In the genomic region with DNA sequence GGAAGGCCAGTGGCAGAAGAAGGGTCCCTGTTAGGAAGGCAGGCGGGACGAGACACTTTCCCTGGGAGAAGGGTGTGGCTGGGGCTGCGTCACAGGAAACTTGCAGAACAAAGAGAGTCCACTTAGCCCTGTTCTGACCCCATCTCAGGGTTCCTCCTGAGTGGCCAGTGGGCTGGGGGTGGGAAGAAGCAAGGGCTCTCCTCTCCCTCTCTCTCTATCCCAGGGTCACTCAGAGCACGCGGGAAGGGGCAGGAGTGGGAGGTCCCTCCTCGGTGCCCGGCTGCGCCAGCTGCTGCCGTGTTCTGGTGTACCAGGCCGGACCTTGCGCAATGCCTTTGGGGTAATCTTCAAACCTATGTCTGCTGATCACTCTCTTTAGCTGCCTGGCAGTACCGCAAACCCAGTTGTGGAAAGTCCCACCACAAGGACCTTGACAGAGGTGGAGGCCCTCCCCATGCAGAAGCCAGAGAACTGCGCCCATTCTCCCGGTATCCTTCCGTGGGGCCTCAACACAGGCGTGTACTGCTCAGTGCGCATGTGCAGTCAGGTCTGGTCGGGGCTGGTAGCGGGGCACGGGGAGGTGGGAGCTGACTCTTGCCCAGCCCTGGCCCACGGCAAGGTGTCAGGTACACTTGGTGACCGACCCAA, we compare ENCODE assay signal across 12 cellular contexts. TPM values are rescaled to one million over a fixed set of nuclear protein-coding genes. Genes with fewer than 3 reads are reported as not detected.
DNase-seq lines count a peak whose midpoint lies in the region; ATAC-seq, FAIRE-seq and TF ChIP-seq lines count a peak whose summit lies in the region.
"Had no signal": no experiment of that assay in that cellular context is flagged by ENCODE, and none has a peak within 500 bp of the region (broad histone marks: within the 10 kb centered on the region; RNA-seq: fewer than 3 reads in every experiment).

No MANE protein-coding gene starts in this region.

- no TSS peak for BruUV-seq in K562 (replicated peaks; lab: Mats Ljungman, UMichigan)
- no TSS peak for BruUV-seq in HepG2 (replicated peaks; lab: Mats Ljungman, UMichigan)

- H3K27me3 Mint-ChIP-seq in CD4-positive, alpha-beta memory T cell = no peaks in the 10 kb centered on the region

- no peak overlapping the region for H2AFZ ChIP-seq in K562 (ENCODE audit: low read depth, low read length)
- no peak overlapping the region for H2AFZ ChIP-seq in HepG2 (ENCODE audit: low read length)

- H3K36me3 ChIP-seq in HUES48 (ENCODE audit: control insufficient read depth, insufficient read depth, low read length) (no peaks in the 10 kb centered on the region), K562 (ENCODE audit: control insufficient read depth, insufficient read depth, low read length) (no peaks in the 10 kb centered on the region), HepG2 (replicated peaks in 1 of 2; ENCODE audit: control insufficient read depth in 1 of 2, insufficient read depth in 2 of 2, low read length in 2 of 2) (no peaks in the 10 kb centered on the region), testis (ENCODE audit: low read depth, missing control alignments) (no peaks in the 10 kb centered on the region)
- no peaks in the 10 kb centered on the region for H3K36me3 ChIP-seq in CD4-positive, alpha-beta memory T cell (ENCODE audit: insufficient read depth, low read length)
- H3K36me3 ChIP-seq: sigmoid colon, stomach had no signal

- TF ChIP-seq EP300 in K562 (IDR thresholded peaks at IDR 0.05; ENCODE audit: low read length) (no peak), HepG2 (IDR thresholded peaks at IDR 0.05; ENCODE audit: low read depth in 2 of 2, low read length in 2 of 2) (no peak), HepG2 (CRISPR knock-in tag; IDR thresholded peaks at IDR 0.05; ENCODE audit: borderline replicate concordance) (no peak)

- H3K9me1 ChIP-seq in K562 (ENCODE audit: control insufficient read depth, insufficient read depth, low read length) = no peaks in the 10 kb centered on the region

- H3K4me1 ChIP-seq in HUES48 (ENCODE audit: control insufficient read depth, insufficient read depth, low read length) = peaks cover 15% of the 10 kb centered on the region
- H3K4me1 ChIP-seq in K562 (replicated peaks in 1 of 2; ENCODE audit: control insufficient read depth in 2 of 2, insufficient read depth in 2 of 2, low read length in 2 of 2) = peaks cover 8 to 17% of the 10 kb centered on the region in 2 experiments; a peak in 4 of 5 replicates
- 0 out of 2 replicates have a peak, but pooled peaks cover 5% of the 10 kb centered on the region for H3K4me1 ChIP-seq in HepG2 (ENCODE audit: insufficient read depth, low read length)
- H3K4me1 ChIP-seq in testis = peaks cover 23% of the 10 kb centered on the region
- peaks cover 7% of the 10 kb centered on the region for H3K4me1 ChIP-seq in CD4-positive, alpha-beta memory T cell (ENCODE audit: insufficient read depth, low read length)

- DNase-seq in K562 (ENCODE audit: extremely low read depth in 1 of 4, low spot score in 3 of 4) (no peak), HepG2 (ENCODE audit: low spot score) (no peak), testis (peak; percentile 50), NCI-H82 (lab: John Stamatoyannopoulos, UW) (no peak)
- no peak for DNase-seq in CD4-positive, alpha-beta memory T cell
- DNase-seq: CD4-positive, CD25-positive, alpha-beta regulatory T cell; Karpas-422; sigmoid colon; stomach had no signal

- H3K36me3 Mint-ChIP-seq in CD4-positive, alpha-beta memory T cell = peaks cover 0 to 4% of the 10 kb centered on the region in 2 donors

- ATAC-seq in K562 = no peak
- peak; percentile 33; the same call in 2 of the 3 replicates for ATAC-seq in HepG2
- ATAC-seq in GM18861 (IDR thresholded peaks at IDR 0.05; ENCODE audit: unreplicated experiment) = no peak

- no peak overlapping the region for H3K27ac Mint-ChIP-seq in CD4-positive, alpha-beta memory T cell
- H3K27ac Mint-ChIP-seq: activated T-helper 1 cell treated with anti-CD3 and anti-CD28 coated beads, Interleukin-12 subunit alpha, Interleukin-12 subunit beta, Interleukin-2, Interleukin-4 antibody, amounts not matched to agents 30 ng/mL and 10 ng/mL and 1 ng/mL, durations not matched to agents 14 hours and 24 hours and 36 hours had no signal

- no peaks in the 10 kb centered on the region for H3K27me3 ChIP-seq in HUES48 (ENCODE audit: control insufficient read depth, insufficient read depth, low read length)
- no peaks in the 10 kb centered on the region for H3K27me3 ChIP-seq in K562 (ENCODE audit: control insufficient read depth in 2 of 2, insufficient read depth in 2 of 2, low read length in 2 of 2)
- H3K27me3 ChIP-seq in HepG2 (ENCODE audit: control insufficient read depth in 1 of 2, insufficient read depth in 2 of 2, low read length in 2 of 2) = no peaks in the 10 kb centered on the region
- no peaks in the 10 kb centered on the region for H3K27me3 ChIP-seq in testis
- H3K27me3 ChIP-seq in CD4-positive, alpha-beta memory T cell (ENCODE audit: insufficient read depth, low read length) = no peaks in the 10 kb centered on the region
- H3K27me3 ChIP-seq: sigmoid colon, stomach had no signal

- H3K27ac ChIP-seq in HUES48 (ENCODE audit: low read depth, low read length) (peak overlapping the region; percentile 85), K562 (ENCODE audit: extremely low read depth, low read depth, low read length) (no peak overlapping the region), HepG2 (ENCODE audit: extremely low read length, insufficient read depth, low read length) (no peak overlapping the region), testis (peak overlapping the region; percentile 31 to 55)
- H3K27ac ChIP-seq in CD4-positive, alpha-beta memory T cell (ENCODE audit: low read depth, low read length) = no peak overlapping the region
- H3K27ac ChIP-seq: sigmoid colon, stomach had no signal

- H3K9ac ChIP-seq in HUES48 (ENCODE audit: low read depth, low read length) (no peak overlapping the region), K562 (ENCODE audit: insufficient read depth in 1 of 2, low read depth in 2 of 2, low read length in 2 of 2) (peak overlapping the region in 1 of 2 experiments; percentile 58; a peak in 1 of 4 replicates), HepG2 (ENCODE audit: insufficient read depth, low read depth, low read length) (no peak overlapping the region)

- WGBS in K562 (ENCODE audit: insufficient coverage, low coverage, missing lambda C conversion rate) = 86% methylated on average over 22 of the region's 22 CpGs
- 66% methylated on average over 20 of the region's 22 CpGs for WGBS in HepG2 (ENCODE audit: low lambda C conversion rate)
- 46 to 71% methylated on average over 17 to 22 of the region's 22 CpGs for WGBS in testis, 2 donors

- TF ChIP-seq CTCF in K562 (IDR thresholded peaks at IDR 0.05 in 2 of 3, conservative IDR thresholded peaks at IDR 0.05 in 1 of 3; ENCODE audit: insufficient read depth in 2 of 3, low read depth in 1 of 3, low read length in 3 of 3) (no peak), HepG2 (CRISPR knock-in tag; IDR thresholded peaks at IDR 0.05) (no peak), testis (IDR thresholded peaks at IDR 0.05) (no peak)

- H4K20me1 ChIP-seq in K562 (replicated peaks; ENCODE audit: control insufficient read depth, insufficient read depth, low read length) (no peaks in the 10 kb centered on the region), HepG2 (ENCODE audit: insufficient read depth, low read length) (no peaks in the 10 kb centered on the region)

- no peak for TF ChIP-seq RAD21 in K562 (CRISPR knock-in tag; conservative IDR thresholded peaks at IDR 0.05 in 1 of 2, IDR thresholded peaks at IDR 0.05 in 1 of 2)
- TF ChIP-seq RAD21 in HepG2 (CRISPR knock-in tag; IDR thresholded peaks at IDR 0.05) = no peak

- no peak overlapping the region for H3K4me3 ChIP-seq in HUES48 (ENCODE audit: low read depth, low read length)
- no peak overlapping the region for H3K4me3 ChIP-seq in K562
- no peak overlapping the region for H3K4me3 ChIP-seq in HepG2 (replicated peaks in 1 of 3; ENCODE audit: insufficient read depth in 1 of 3, low read depth in 2 of 3, low read length in 3 of 3)
- H3K4me3 ChIP-seq in testis = peak overlapping the region; percentile 27 to 48
- no peak overlapping the region for H3K4me3 ChIP-seq in CD4-positive, alpha-beta memory T cell (ENCODE audit: low read length in 2 of 2)
- H3K4me3 ChIP-seq: sigmoid colon, stomach had no signal

- H3K9me3 ChIP-seq in HUES48 (ENCODE audit: control insufficient read depth, insufficient read depth, low read length) (peaks cover 6% of the 10 kb centered on the region; the same call in 1 of the 2 replicates), K562 (replicated peaks; ENCODE audit: control insufficient read depth, insufficient read depth, low read depth, low read length) (peaks cover 3% of the 10 kb centered on the region; the same call in 1 of the 2 replicates), HepG2 (ENCODE audit: low read length) (peaks cover 2% of the 10 kb centered on the region; the same call in 1 of the 2 replicates), testis (no peaks in the 10 kb centered on the region)
- no peaks in the 10 kb centered on the region for H3K9me3 ChIP-seq in CD4-positive, alpha-beta memory T cell (ENCODE audit: control insufficient read depth in 1 of 2, low read length in 2 of 2)
- H3K9me3 ChIP-seq: sigmoid colon had no signal

- H3K4me3 Mint-ChIP-seq in CD4-positive, alpha-beta memory T cell = no peak overlapping the region
- H3K4me3 Mint-ChIP-seq: activated T-helper 1 cell treated with anti-CD3 and anti-CD28 coated beads, Interleukin-12 subunit alpha, Interleukin-12 subunit beta, Interleukin-2, Interleukin-4 antibody, amounts not matched to agents 30 ng/mL and 10 ng/mL and 1 ng/mL, durations not matched to agents 14 hours and 24 hours and 36 hours; CD4-positive, CD25-positive, alpha-beta regulatory T cell had no signal

- in situ Hi-C loops in K562 (cut with MboI) = no loop called here
- in situ Hi-C loops in HepG2 (cut with HindIII; ENCODE audit: extremely low pct_ligation_motif_present, low pct_unique_long_range_greater_than_20kb) = no loop called here

- H3K4me2 ChIP-seq in K562 (ENCODE audit: insufficient read depth, low read length) (no peak overlapping the region), HepG2 (ENCODE audit: low read depth, low read length) (no peak overlapping the region)

- peaks cover 8 to 11% (median 10%) of the 10 kb centered on the region in 4 donors for H3K4me1 Mint-ChIP-seq in CD4-positive, alpha-beta memory T cell

- peaks cover 0 to 19% (median 3%) of the 10 kb centered on the region in 8 donors for H3K9me3 Mint-ChIP-seq in CD4-positive, alpha-beta memory T cell

- no peak for TF ChIP-seq POLR2A in K562 (conservative IDR thresholded peaks at IDR 0.05)
- TF ChIP-seq POLR2A in HepG2 (IDR thresholded peaks at IDR 0.05; ENCODE audit: insufficient read depth in 1 of 2, low read depth in 2 of 2, low read length in 2 of 2) = no peak
- TF ChIP-seq POLR2A in testis (IDR thresholded peaks at IDR 0.05) = no peak

- intact Hi-C loops in K562 (cut with micrococcal nuclease) = no loop called here
- intact Hi-C loops in HepG2 (cut with micrococcal nuclease; ENCODE audit: unreplicated experiment) = no loop called here
- intact Hi-C loops in testis (cut with DNase I; ENCODE audit: low total_unique reads) = no loop called here
- intact Hi-C loops in CD4-positive, alpha-beta memory T cell (cut with micrococcal nuclease) = no loop called here

- FAIRE-seq in K562 (lab: Jason Lieb, UNC) = no peak
- FAIRE-seq in HepG2 (lab: Jason Lieb, UNC) = no peak

- CTCF ChIA-PET in K562 (lab: Yijun Ruan, JAX; ENCODE audit: low intra/inter-chr PET ratio) (no interaction called here), HepG2 (lab: Yijun Ruan, JAX; ENCODE audit: low intra/inter-chr PET ratio, low total read pairs) (no interaction called here)
- CTCF ChIA-PET in CD4-positive, alpha-beta memory T cell (lab: Charles Lee; ENCODE audit: partially characterized antibody) = no interaction called here

- H3K79me2 ChIP-seq in K562 (ENCODE audit: control insufficient read depth, insufficient read depth, low read length) (no peaks in the 10 kb centered on the region), HepG2 (ENCODE audit: insufficient read depth, low read length) (no peaks in the 10 kb centered on the region)

- POLR2A ChIA-PET in K562 (lab: Yijun Ruan, JAX) = interaction anchor here (0.6 kb wide), 1 partner anchor 15 kb away, joined by 3 read pairs; no protein-coding TSS in a partner anchor
- POLR2A ChIA-PET in HepG2 (lab: Yijun Ruan, JAX) = no interaction called here
- POLR2A ChIA-PET in CD4-positive, alpha-beta memory T cell (lab: Charles Lee; ENCODE audit: partially characterized antibody) = no interaction called here

RNA-seq across cellular contexts. Expression of a gene that starts 47.8 kb away (rescaled TPM):
- total RNA-seq in K562 (2011; cell fraction: chromatin; rRNA removed; ENCODE audit: low replicate concordance) = 39.5 and 67.1 TPM in 2 replicates
- total RNA-seq in K562 (2011; cell fraction: nucleolus; rRNA removed) = 22.7 and 28.6 TPM in 2 replicates
- 36.4 and 54.3 TPM in 2 replicates for total RNA-seq in K562 (2011; cell fraction: nucleoplasm; rRNA removed)
- total RNA-seq in K562 (2014; rRNA removed) = 4.1 and 6.3 TPM in 2 replicates
- total RNA-seq in K562 (2014; rRNA removed; fragmentation: Illumina TruSeq; extraction: Trizol) = 4.4 and 4.9 TPM in 2 replicates
- total RNA-seq in K562 (2015; rRNA removed; fragmentation: Illumina TruSeq; extraction: Trizol) = 2.9 and 3.6 TPM in 2 replicates
- total RNA-seq in K562 (2021) = 4.0 and 4.2 TPM in 2 replicates
- polyA plus RNA-seq in K562 (2011; rRNA removed) = 7.9 and 10.0 TPM in 2 replicates
- polyA plus RNA-seq in K562 (2011; cell fraction: cytosol; rRNA removed) = 2.8 and 4.2 TPM in 2 replicates
- 7.7 and 8.6 TPM in 2 replicates for polyA plus RNA-seq in K562 (2011; cell fraction: nucleus; rRNA removed)
- 2.7 and 8.7 TPM in 2 replicates for polyA plus RNA-seq in K562 (2012)
- 3.5 and 4.1 TPM in 2 replicates for polyA plus RNA-seq in K562 (2014; fragmentation: Illumina TruSeq; extraction: Trizol)
- 1 to 10 TPM; 1.6 to 1.8 TPM for polyA plus RNA-seq in K562 (2014; fragmentation: Nextera tagmentation; extraction: Ambion mirVana)
- polyA plus RNA-seq in K562 (2014; rRNA removed) = 3.1 and 4.4 TPM in 2 replicates
- polyA minus RNA-seq in K562 (2011; rRNA and poly(A)+ RNA removed) = 11.3 and 14.3 TPM in 2 replicates
- polyA minus RNA-seq in K562 (2011; cell fraction: cytosol; rRNA and poly(A)+ RNA removed) = 2.3 and 3.1 TPM in 2 replicates
- 6.5 and 12.1 TPM in 2 replicates for polyA minus RNA-seq in K562 (2011; cell fraction: nucleus; rRNA and poly(A)+ RNA removed)
- 1.3 TPM in 2 replicates for total RNA-seq in HepG2 (2016; rRNA removed; fragmentation: Illumina TruSeq; extraction: Trizol)
- total RNA-seq in HepG2 (2016; cell fraction: cytosol; rRNA removed; fragmentation: Illumina TruSeq; extraction: Trizol; ENCODE audit: low read depth) = 1.4 and 2.7 TPM in 2 replicates
- total RNA-seq in HepG2 (2016; cell fraction: insoluble cytoplasmic fraction; rRNA removed; fragmentation: Illumina TruSeq; extraction: Trizol) = 1.3 and 1.4 TPM in 2 replicates
- 3.0 and 3.4 TPM in 2 replicates for total RNA-seq in HepG2 (2016; cell fraction: membrane; rRNA removed; fragmentation: Illumina TruSeq; extraction: Trizol)
- total RNA-seq in HepG2 (2016; cell fraction: nucleus; rRNA removed; fragmentation: Illumina TruSeq; extraction: Trizol) = 1.9 and 2.0 TPM in 2 replicates
- 2.0 and 2.1 TPM in 2 replicates for polyA plus RNA-seq in HepG2 (2011; rRNA removed)
- polyA plus RNA-seq in HepG2 (2011; cell fraction: cytosol; rRNA removed) = 0.91 and 1.9 TPM in 2 replicates
- polyA plus RNA-seq in HepG2 (2011; cell fraction: nucleus; rRNA removed) = 1.2 and 1.9 TPM in 2 replicates
- polyA plus RNA-seq in HepG2 (2012) = 1.2 and 1.4 TPM in 2 replicates
- 2.0 and 2.2 TPM in 2 replicates for polyA plus RNA-seq in HepG2 (2016; cell fraction: cytosol; fragmentation: Illumina TruSeq; extraction: Trizol; ENCODE audit: low read depth)
- polyA plus RNA-seq in HepG2 (2016; cell fraction: insoluble cytoplasmic fraction; fragmentation: Illumina TruSeq; extraction: Trizol; ENCODE audit: low read depth) = 1.2 and 1.5 TPM in 2 replicates
- 1.9 and 2.8 TPM in 2 replicates for polyA plus RNA-seq in HepG2 (2016; cell fraction: membrane; fragmentation: Illumina TruSeq; extraction: Trizol; ENCODE audit: low read depth)
- polyA plus RNA-seq in HepG2 (2016; cell fraction: nucleus; fragmentation: Illumina TruSeq; extraction: Trizol; ENCODE audit: insufficient read depth, low read depth) = 2.6 and 2.7 TPM in 2 replicates
- 1.2 and 2.0 TPM in 2 replicates for polyA minus RNA-seq in HepG2 (2011; rRNA and poly(A)+ RNA removed; ENCODE audit: low replicate concordance)
- 0.97 and 1.6 TPM in 2 replicates for polyA minus RNA-seq in HepG2 (2011; cell fraction: cytosol; rRNA and poly(A)+ RNA removed)
- 5.7 and 6.5 TPM in 2 replicates for polyA minus RNA-seq in HepG2 (2011; cell fraction: nucleus; rRNA and poly(A)+ RNA removed)
- 10 to 100 TPM; 38.3 to 60.0 TPM for total RNA-seq in testis
- polyA plus RNA-seq in testis (ENCODE audit: insufficient read depth, low read depth, low replicate concordance) = 48.2 TPM
- 10 to 100 TPM; 37.1 to 41.7 TPM for total RNA-seq in CD4-positive, alpha-beta memory T cell
- polyA plus RNA-seq in CD4-positive, alpha-beta memory T cell = 10 to 100 TPM in 1 of 2 donors, 1 to 10 TPM in 1; 8.0 to 13.3 TPM

Comparison
In these comparisons a context has a peak if more than half of its experiments do, and no peak if none do; other contexts are left out.
1. H3K27ac ChIP-seq: peak in HUES48 (single experiment) and testis (2 of 2); none in K562 (single experiment), HepG2 (single experiment) and CD4-positive, alpha-beta memory T cell (single experiment).
2. H3K4me3 ChIP-seq: peak in testis (2 of 2); none in HUES48 (single experiment), K562 (single experiment), HepG2 (0 of 3) and CD4-positive, alpha-beta memory T cell (0 of 2).